ENCODE assay signal across 26 cellular contexts in genomic region chr2:14239605-14240004, GRCh38.
"Had no signal": no experiment of that assay in that cellular context is flagged by ENCODE, and none has a peak within 500 bp of the region (broad histone marks: within the 10 kb centered on the region; RNA-seq: fewer than 3 reads in every experiment).

No MANE protein-coding gene starts in this region.

- H3K27ac ChIP-seq: stomach, suprapubic skin, testis, thoracic aorta, thyroid gland, tibial artery, tibial nerve, upper lobe of left lung, upper lobe of right lung, uterus, vagina had no signal

- H3K4me3 ChIP-seq: stomach, suprapubic skin, testis, thoracic aorta, thyroid gland, tibial artery, tibial nerve, upper lobe of left lung, upper lobe of right lung, uterus, vagina had no signal

- H3K4me1 ChIP-seq: stomach, suprapubic skin, testis, thyroid gland, tibial artery, tibial nerve, upper lobe of left lung, upper lobe of right lung, uterus, vagina had no signal

- DNase-seq: stimulated activated CD4-positive, alpha-beta T cell treated with anti-CD3 and anti-CD28 coated beads, Interleukin-2, amount 100 ng/mL, for 48 hours; stimulated activated CD4-positive, alpha-beta T cell treated with anti-CD3 and anti-CD28 coated beads, Interleukin-4, amount 100 ng/mL, for 1 hour; stimulated activated CD4-positive, alpha-beta T cell treated with anti-CD3 and anti-CD28 coated beads, Interleukin-4, amount 100 ng/mL, for 24 hours; stimulated activated CD4-positive, alpha-beta T cell treated with anti-CD3 and anti-CD28 coated beads, Interleukin-4, amount 100 ng/mL, for 4 hours; stimulated activated CD8-positive, alpha-beta memory T cell treated with anti-CD3 and anti-CD28 coated beads, Interleukin-4, amount 100 ng/mL, for 48 hours; stimulated activated naive B cell treated with anti-CD40 and anti-IgM and Interleukin-4, amounts not matched to agents 10 μg/mL and 1 μg/mL and 100 μg/mL, for 72 hours; stimulated activated naive CD4-positive, alpha-beta T cell; stimulated activated naive CD4-positive, alpha-beta T cell treated with Interleukin-2 at 50 U/mL for 16 hours; stimulated activated naive CD8-positive, alpha-beta T cell treated with anti-CD3 and anti-CD28 coated beads, Interleukin-15, amount 100 ng/mL, for 72 hours; stimulated activated naive CD8-positive, alpha-beta T cell treated with anti-CD3 and anti-CD28 coated beads, Interleukin-15, Interleukin-2, amounts not matched to agents 100 U/mL and 50 U/mL, for 24 hours; stomach; substantia nigra; testis; thyroid gland; tibial artery; trophoblast cell; upper lobe of left lung; upper lobe of right lung; uterus had no signal

- H3K36me3 ChIP-seq: stomach, suprapubic skin, thoracic aorta, thyroid gland, tibial artery, tibial nerve, upper lobe of left lung, upper lobe of right lung, uterus, vagina had no signal

- FAIRE-seq: urothelium cell line had no signal

- H3K27me3 ChIP-seq: stomach, suprapubic skin, testis, thyroid gland, tibial artery, tibial nerve, upper lobe of left lung, upper lobe of right lung, uterus, vagina had no signal

- ATAC-seq: stimulated activated effector memory CD8-positive, alpha-beta T cell treated with anti-CD3 and anti-CD28 coated beads, Interleukin-12 subunit alpha, Interleukin-12 subunit beta, amount 100 ng/mL, for 72 hours; stimulated activated memory B cell treated with anti-CD40 and anti-IgM and Interleukin-4, amounts not matched to agents 10 μg/mL and 1 μg/mL and 100 μg/mL, for 72 hours; stimulated activated naive B cell treated with anti-CD40 and anti-IgM and Interleukin-4, amounts not matched to agents 10 μg/mL and 1 μg/mL and 100 μg/mL, for 72 hours; stimulated activated naive CD8-positive, alpha-beta T cell treated with anti-CD3 and anti-CD28 coated beads, Interleukin-15, amount 100 ng/mL, for 72 hours; stimulated activated naive CD8-positive, alpha-beta T cell treated with anti-CD3 and anti-CD28 coated beads, Interleukin-15, Interleukin-2, amounts not matched to agents 100 U/mL and 50 U/mL, for 24 hours; upper lobe of right lung had no signal

- H3K9me3 ChIP-seq: stomach, suprapubic skin, testis, thoracic aorta, thyroid gland, tibial artery, tibial nerve, upper lobe of left lung, upper lobe of right lung, uterus, vagina had no signal
